In the genomic region with DNA sequence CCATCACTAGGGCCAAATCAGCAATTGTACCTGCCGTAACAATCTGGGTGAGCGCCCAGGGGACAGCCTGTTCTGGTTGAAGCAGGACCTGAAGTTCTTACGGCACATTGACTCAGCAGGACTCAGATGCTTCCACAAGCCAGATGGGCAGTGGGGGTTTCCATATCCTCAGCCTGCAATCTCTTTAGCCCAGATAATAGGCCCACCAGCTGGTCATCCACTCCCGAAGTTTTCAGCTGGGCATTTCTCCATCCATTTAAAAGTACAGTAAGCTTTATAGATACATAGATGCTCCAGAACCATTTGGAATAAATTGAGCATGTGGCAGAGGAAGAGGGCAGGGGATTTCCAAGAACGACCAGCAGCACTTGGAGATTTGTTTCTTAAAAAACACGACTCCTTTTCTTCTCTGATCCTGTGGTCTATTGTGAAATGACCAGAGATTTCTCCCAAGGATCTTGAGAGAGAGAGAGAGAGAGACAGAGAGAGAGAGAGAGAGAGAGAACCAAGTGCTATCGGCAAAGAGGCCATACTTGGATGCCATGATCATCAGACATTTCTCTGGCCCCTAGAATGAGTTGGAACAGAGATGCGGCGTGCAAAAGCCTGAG, we compare ENCODE assay signal across 20 cellular contexts.
DNase-seq lines count a peak whose midpoint lies in the region; ATAC-seq and TF ChIP-seq lines count a peak whose summit lies in the region.
"Had no signal": no experiment of that assay in that cellular context is flagged by ENCODE, and none has a peak within 500 bp of the region (broad histone marks: within the 10 kb centered on the region; RNA-seq: fewer than 3 reads in every experiment).

No MANE protein-coding gene starts in this region.

- H3K9ac ChIP-seq in Karpas-422 (ENCODE audit: low read length): no peak overlapping the region

- WGBS in right cardiac atrium: 63% methylated on average over 9 of the region's 9 CpGs

- no peak overlapping the region for H3K4me2 ChIP-seq in Karpas-422 (ENCODE audit: low read depth, low read length, poor library complexity, severe bottlenecking)

- intact Hi-C loops in right cardiac atrium (cut with DNase I): loop anchor here in 1 of 4 donors (5.0 kb wide), 1 partner anchor 81 kb away; no protein-coding TSS in a partner anchor

- TF ChIP-seq CTCF in choroid plexus epithelial cell (conservative IDR thresholded peaks at IDR 0.05; ENCODE audit: low read depth, low read length) (no peak), thoracic aorta (IDR thresholded peaks at IDR 0.05) (no peak), GM20000 (IDR thresholded peaks at IDR 0.05; ENCODE audit: extremely low read depth, missing control alignments) (no peak)

- H3K9me2 ChIP-seq in Karpas-422 (replicated peaks; ENCODE audit: insufficient read depth, low read length): no peaks in the 10 kb centered on the region

- H3K36me3 ChIP-seq in thoracic aorta: no peaks in the 10 kb centered on the region
- no peaks in the 10 kb centered on the region for H3K36me3 ChIP-seq in Karpas-422 (ENCODE audit: insufficient read depth, low read length)
- H3K36me3 ChIP-seq: BE2C, MG63, neutrophil had no signal

- H3K4me1 ChIP-seq in right cardiac atrium (ENCODE audit: control insufficient read depth, insufficient read depth, low read length): peaks cover 7% of the 10 kb centered on the region
- H3K4me1 ChIP-seq in thoracic aorta (ENCODE audit: control insufficient read depth in 1 of 2, low read depth in 2 of 2): peaks cover 17 to 34% of the 10 kb centered on the region in 2 donors
- H3K4me1 ChIP-seq in Karpas-422 (ENCODE audit: low read length): no peaks in the 10 kb centered on the region
- H3K4me1 ChIP-seq: BE2C had no signal

- no peaks in the 10 kb centered on the region for H4K20me1 ChIP-seq in Karpas-422 (ENCODE audit: insufficient read depth, low read depth, low read length)

- H2AFZ ChIP-seq in Karpas-422 (ENCODE audit: low read length): no peak overlapping the region

- DNase-seq in NCI-H69 (lab: John Stamatoyannopoulos, UW) (peak; percentile 34), choroid plexus epithelial cell (ENCODE audit: low read depth) (peak; percentile 37), right cardiac atrium (peak in 2 of 3 donors; percentile 43 to 60), thoracic aorta (ENCODE audit: low spot score) (no peak), Karpas-422 (no peak), GM20000 (ENCODE audit: low spot score) (no peak)
- no peak for DNase-seq in activated CD4-positive, alpha-beta T cell treated with anti-CD3 and anti-CD28 coated beads, Interleukin-2, amount 50 U/mL, for 1 hour
- DNase-seq: activated CD8-positive, alpha-beta T cell treated with anti-CD3 and anti-CD28 coated beads for 36 hours; activated T-cell treated with anti-CD3 and anti-CD28 coated beads, Interleukin-2, amount 50 U/mL, for 72 hours; BE2C; DMS153; islet precursor cell; MG63; midbrain; NCI-H2081 treated with DMSO at 0.1 percent for 48 hours; NCI-H774; small intestine; SW 1271 had no signal

- ATAC-seq in right cardiac atrium: peak in 1 of 2 donors; percentile 29
- no peak for ATAC-seq in thoracic aorta (ENCODE audit: insufficient number of reproducible peaks, low FRiP score, low read depth)
- no peak for ATAC-seq in HG03045 (IDR thresholded peaks at IDR 0.05; ENCODE audit: unreplicated experiment)
- ATAC-seq: activated CD8-positive, alpha-beta T cell treated with anti-CD3 and anti-CD28 coated beads for 36 hours; activated T-cell treated with anti-CD3 and anti-CD28 coated beads, Interleukin-2, amount 50 U/mL, for 72 hours had no signal

- no peak overlapping the region for H3K4me3 ChIP-seq in choroid plexus epithelial cell (ENCODE audit: low read depth, low read length)
- no peak overlapping the region for H3K4me3 ChIP-seq in right cardiac atrium (ENCODE audit: low read length)
- H3K4me3 ChIP-seq in thoracic aorta: peak overlapping the region; percentile 60
- H3K4me3 ChIP-seq in Karpas-422 (ENCODE audit: low read length): no peak overlapping the region
- H3K4me3 ChIP-seq: MG63 had no signal

- no peaks in the 10 kb centered on the region for H3K79me2 ChIP-seq in Karpas-422 (ENCODE audit: low read length)

- H3K27me3 ChIP-seq in right cardiac atrium (ENCODE audit: control insufficient read depth, insufficient read depth) (no peaks in the 10 kb centered on the region), thoracic aorta (replicated peaks; ENCODE audit: insufficient read depth) (no peaks in the 10 kb centered on the region), Karpas-422 (ENCODE audit: low read length) (no peaks in the 10 kb centered on the region)
- H3K27me3 ChIP-seq: BE2C, MG63, neutrophil had no signal

- H3K9me3 ChIP-seq in right cardiac atrium (ENCODE audit: control insufficient read depth, low read length) (no peaks in the 10 kb centered on the region), thoracic aorta (no peaks in the 10 kb centered on the region), Karpas-422 (ENCODE audit: low read length) (no peaks in the 10 kb centered on the region)
- H3K9me3 ChIP-seq: BE2C, MG63, neutrophil had no signal

- H3K27ac ChIP-seq in right cardiac atrium (ENCODE audit: low read length) (peak overlapping the region; percentile 93), thoracic aorta (peak overlapping the region; percentile 90 to 95), Karpas-422 (ENCODE audit: low read length) (no peak overlapping the region)
- H3K27ac ChIP-seq: neutrophil had no signal

Comparison
In these comparisons a context has a peak if more than half of its experiments do, and no peak if none do; other contexts are left out.
1. DNase-seq: peak in NCI-H69 (single experiment), choroid plexus epithelial cell (single experiment) and right cardiac atrium (2 of 3); none in thoracic aorta (single experiment), activated CD4-positive, alpha-beta T cell treated with anti-CD3 and anti-CD28 coated beads, Interleukin-2, amount 50 U/mL, for 1 hour (single experiment), Karpas-422 (single experiment) and GM20000 (single experiment).